ENCODE assay signal across 10 cellular contexts in the genomic region with DNA sequence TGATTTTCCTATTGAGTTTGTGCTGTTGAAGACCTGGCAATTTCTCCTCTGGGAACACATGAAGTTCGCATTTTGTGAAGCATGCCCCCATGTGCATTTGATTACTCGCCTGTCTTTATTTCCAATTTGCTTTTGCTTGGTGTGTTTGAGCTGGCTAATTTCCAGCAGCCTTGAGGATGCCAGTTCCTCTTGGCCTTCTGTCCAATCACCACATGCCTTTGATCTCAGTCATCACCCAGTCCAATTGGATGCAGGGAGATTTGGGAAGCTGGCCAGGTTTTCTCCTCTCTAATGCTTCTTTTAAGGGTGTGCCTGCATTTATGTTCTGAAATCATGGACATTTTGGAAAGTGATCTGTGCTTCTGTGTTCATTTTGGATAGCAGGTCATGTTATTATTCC. TPM values are rescaled to one million over a fixed set of nuclear protein-coding genes. Genes with fewer than 3 reads are reported as not detected.
DNase-seq lines count a peak whose midpoint lies in the region; ATAC-seq and TF ChIP-seq lines count a peak whose summit lies in the region.
"Had no signal": no experiment of that assay in that cellular context is flagged by ENCODE, and none has a peak within 500 bp of the region (broad histone marks: within the 10 kb centered on the region; RNA-seq: fewer than 3 reads in every experiment).

No MANE protein-coding gene starts in this region.

- ATAC-seq in gastrocnemius medialis: peak in 1 of 2 donors; percentile 36
- no peak for ATAC-seq in activated CD8-positive, alpha-beta T cell treated with anti-CD3 and anti-CD28 coated beads, Interleukin-2, amount 10 ng/mL, durations not matched to agents 7 days and 5 days
- no peak for ATAC-seq in GM19351 (IDR thresholded peaks at IDR 0.05; ENCODE audit: unreplicated experiment)

- no peaks in the 10 kb centered on the region for H3K4me1 Mint-ChIP-seq in activated CD8-positive, alpha-beta T cell treated with anti-CD3 and anti-CD28 coated beads, Interleukin-2, amount 10 ng/mL, durations not matched to agents 7 days and 5 days (ENCODE audit: low read depth)

- DNase-seq in EH (ENCODE audit: low read depth): peak; percentile 97
- DNase-seq in NCI-H748 (lab: John Stamatoyannopoulos, UW; ENCODE audit: unreplicated experiment): peak; percentile 54
- DNase-seq in fibroblast of gingiva (ENCODE audit: low read depth): peak; percentile 100
- DNase-seq in gastrocnemius medialis: peak; percentile 19 to 51
- DNase-seq in activated CD8-positive, alpha-beta T cell treated with anti-CD3 and anti-CD28 coated beads, Interleukin-2, amount 10 ng/mL, durations not matched to agents 7 days and 5 days: no peak
- DNase-seq in WERI-Rb-1: no peak
- no peak for DNase-seq in NCI-H526 (lab: John Stamatoyannopoulos, UW)
- DNase-seq: activated CD4-positive, alpha-beta T cell treated with anti-CD3 and anti-CD28 coated beads for 48 hours; small intestine had no signal

- POLR2A ChIA-PET in activated CD8-positive, alpha-beta T cell treated with anti-CD3 and anti-CD28 coated beads, Interleukin-2, amount 10 ng/mL, durations not matched to agents 7 days and 5 days (lab: Charles Lee): no interaction called here

- H3K36me3 Mint-ChIP-seq in activated CD8-positive, alpha-beta T cell treated with anti-CD3 and anti-CD28 coated beads, Interleukin-2, amount 10 ng/mL, durations not matched to agents 7 days and 5 days (ENCODE audit: low read depth): no peaks in the 10 kb centered on the region

- H3K9me3 Mint-ChIP-seq in activated CD8-positive, alpha-beta T cell treated with anti-CD3 and anti-CD28 coated beads, Interleukin-2, amount 10 ng/mL, durations not matched to agents 7 days and 5 days (ENCODE audit: insufficient read depth): no peaks in the 10 kb centered on the region

- no peak for TF ChIP-seq POLR2A in gastrocnemius medialis (IDR thresholded peaks at IDR 0.05)

- H3K4me1 ChIP-seq in gastrocnemius medialis: peaks cover 16 to 17% of the 10 kb centered on the region in 2 donors

- peaks cover 39% of the 10 kb centered on the region for H3K27me3 Mint-ChIP-seq in activated CD8-positive, alpha-beta T cell treated with anti-CD3 and anti-CD28 coated beads, Interleukin-2, amount 10 ng/mL, durations not matched to agents 7 days and 5 days (ENCODE audit: low read depth)

- H3K27ac ChIP-seq in gastrocnemius medialis: no peak overlapping the region
- no peak overlapping the region for H3K27ac ChIP-seq in WERI-Rb-1

- H3K36me3 ChIP-seq in gastrocnemius medialis (no peaks in the 10 kb centered on the region), WERI-Rb-1 (no peaks in the 10 kb centered on the region)

- no peak for TF ChIP-seq CTCF in gastrocnemius medialis (IDR thresholded peaks at IDR 0.05 in 4 of 5, conservative IDR thresholded peaks at IDR 0.05 in 1 of 5)
- no peak for TF ChIP-seq CTCF in WERI-Rb-1 (IDR thresholded peaks at IDR 0.05; ENCODE audit: low read depth, low read length)

- CTCF ChIA-PET in activated CD8-positive, alpha-beta T cell treated with anti-CD3 and anti-CD28 coated beads, Interleukin-2, amount 10 ng/mL, durations not matched to agents 7 days and 5 days (lab: Charles Lee): interaction anchor here (1.8 kb wide), 1 partner anchor 9 kb away, joined by 7 read pairs; no protein-coding TSS in a partner anchor

- no peaks in the 10 kb centered on the region for H3K9me3 ChIP-seq in gastrocnemius medialis
- H3K9me3 ChIP-seq in WERI-Rb-1 (ENCODE audit: severe bottlenecking): no peaks in the 10 kb centered on the region

- H3K4me3 ChIP-seq in gastrocnemius medialis (no peak overlapping the region), WERI-Rb-1 (ENCODE audit: low read depth, low read length) (no peak overlapping the region)

- intact Hi-C loops in gastrocnemius medialis (cut with DNase I; ENCODE audit: low total_unique reads): no loop called here

- no peak overlapping the region for H3K4me3 Mint-ChIP-seq in activated CD8-positive, alpha-beta T cell treated with anti-CD3 and anti-CD28 coated beads, Interleukin-2, amount 10 ng/mL, durations not matched to agents 7 days and 5 days

- no peak overlapping the region for H3K27ac Mint-ChIP-seq in activated CD8-positive, alpha-beta T cell treated with anti-CD3 and anti-CD28 coated beads, Interleukin-2, amount 10 ng/mL, durations not matched to agents 7 days and 5 days

- in situ Hi-C loops in gastrocnemius medialis (cut with MboI; ENCODE audit: low sequenced_read_pairs in 4 of 4): no loop called here

- H3K27me3 ChIP-seq in gastrocnemius medialis: no peaks in the 10 kb centered on the region
- peaks cover 17% of the 10 kb centered on the region for H3K27me3 ChIP-seq in WERI-Rb-1 (ENCODE audit: insufficient read depth, low read depth, severe bottlenecking)

RNA-seq across cellular contexts. Expression of gene TMEM100, which starts 3.8 kb away (rescaled TPM):
- 10 to 100 TPM in 2 of 4 donors, 1 to 10 TPM in 1, under 1 TPM in 1; 0.39 to 87.9 (median 6.1) TPM for total RNA-seq in gastrocnemius medialis
- total RNA-seq in activated CD8-positive, alpha-beta T cell treated with anti-CD3 and anti-CD28 coated beads, Interleukin-2, amount 10 ng/mL, durations not matched to agents 7 days and 5 days: not detected

RNA-seq across cellular contexts. Expression of gene PCTP, which starts 24.4 kb away (rescaled TPM):
- total RNA-seq in gastrocnemius medialis: 10 to 100 TPM; 10.1 to 41.7 (median 13.3) TPM
- total RNA-seq in activated CD8-positive, alpha-beta T cell treated with anti-CD3 and anti-CD28 coated beads, Interleukin-2, amount 10 ng/mL, durations not matched to agents 7 days and 5 days: 1 to 10 TPM; 7.7 to 8.2 TPM

Comparison
In these comparisons a context has a peak if more than half of its experiments do, and no peak if none do; other contexts are left out.
1. DNase-seq: peak in EH (single experiment), NCI-H748 (single experiment), fibroblast of gingiva (single experiment) and gastrocnemius medialis (2 of 2); none in activated CD8-positive, alpha-beta T cell treated with anti-CD3 and anti-CD28 coated beads, Interleukin-2, amount 10 ng/mL, durations not matched to agents 7 days and 5 days (single experiment), WERI-Rb-1 (single experiment) and NCI-H526 (0 of 2).